In the genomic region with DNA sequence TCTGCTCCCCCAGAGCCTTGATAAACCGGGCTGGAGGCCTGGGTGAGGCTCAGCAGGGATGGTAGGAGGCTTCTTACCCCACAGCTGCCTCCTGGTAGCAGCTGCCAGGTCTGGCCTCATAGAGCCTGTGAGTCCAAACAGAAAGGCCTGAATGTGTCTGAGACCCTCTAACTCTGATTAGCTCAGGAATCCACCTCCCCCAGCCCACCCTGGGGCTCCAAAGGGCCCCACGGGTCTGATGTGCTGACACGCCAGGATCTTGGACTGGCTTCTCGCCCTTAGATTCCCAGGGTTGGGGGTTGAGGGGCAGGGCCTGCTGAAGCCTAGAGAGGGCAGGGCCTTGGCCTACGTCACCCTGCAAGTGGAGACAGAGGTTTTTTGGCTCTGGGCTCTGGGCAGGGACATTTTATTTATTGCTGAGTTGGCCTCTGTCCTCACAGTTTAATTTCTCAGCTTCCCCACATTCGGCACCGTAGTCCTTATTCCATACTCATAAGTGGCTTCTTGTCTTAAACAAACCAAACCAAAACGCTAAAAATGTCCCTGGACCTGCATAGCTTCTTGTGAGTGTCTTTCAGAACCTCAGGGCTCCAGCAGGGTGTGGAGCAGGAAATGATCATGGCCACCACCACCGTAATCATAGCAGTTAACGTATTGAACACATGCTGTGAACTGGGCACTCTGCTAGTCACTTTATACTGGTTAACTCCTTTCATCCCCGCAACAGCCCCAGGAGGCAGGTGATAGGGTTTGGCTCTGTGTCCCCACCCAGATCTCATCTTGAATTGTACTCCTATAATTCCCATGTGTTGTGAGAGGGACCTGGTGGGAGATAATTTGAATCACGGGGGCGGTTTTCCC, we compare ENCODE assay signal across 1 cellular context.
TF ChIP-seq lines count a peak whose summit lies in the region.

No MANE protein-coding gene starts in this region.

TF ChIP-seq in H1, 55 proteins besides CTCF, POLR2A, EP300 and RAD21:
- TF ChIP-seq EZH2 (IDR thresholded peaks at IDR 0.05; ENCODE audit: low read depth, low read length, severe bottlenecking) (no peak), NRF1 (IDR thresholded peaks at IDR 0.05; ENCODE audit: low read depth, low read length) (no peak), RFX5 (IDR thresholded peaks at IDR 0.05; ENCODE audit: borderline replicate concordance, low read depth, low read length) (no peak), SP2 (IDR thresholded peaks at IDR 0.05; ENCODE audit: low read length) (no peak), HDAC6 (IDR thresholded peaks at IDR 0.05; ENCODE audit: low read depth, low read length) (no peak), RBBP5 (IDR thresholded peaks at IDR 0.05; ENCODE audit: borderline replicate concordance, low read depth, low read length) (no peak), CEBPB (IDR thresholded peaks at IDR 0.05; ENCODE audit: low read depth, low read length) (no peak), ASH2L (IDR thresholded peaks at IDR 0.05; ENCODE audit: low read length) (no peak), TBP (IDR thresholded peaks at IDR 0.05; ENCODE audit: low read depth, low read length) (no peak)
- TF ChIP-seq, protein P1, sequence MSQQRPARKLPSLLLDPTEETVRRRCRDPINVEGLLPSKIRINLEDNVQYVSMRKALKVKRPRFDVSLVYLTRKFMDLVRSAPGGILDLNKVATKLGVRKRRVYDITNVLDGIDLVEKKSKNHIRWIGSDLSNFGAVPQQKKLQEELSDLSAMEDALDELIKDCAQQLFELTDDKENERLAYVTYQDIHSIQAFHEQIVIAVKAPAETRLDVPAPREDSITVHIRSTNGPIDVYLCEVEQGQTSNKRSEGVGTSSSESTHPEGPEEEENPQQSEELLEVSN (IDR thresholded peaks at IDR 0.05) = no peak
- TF ChIP-seq, protein P2, sequence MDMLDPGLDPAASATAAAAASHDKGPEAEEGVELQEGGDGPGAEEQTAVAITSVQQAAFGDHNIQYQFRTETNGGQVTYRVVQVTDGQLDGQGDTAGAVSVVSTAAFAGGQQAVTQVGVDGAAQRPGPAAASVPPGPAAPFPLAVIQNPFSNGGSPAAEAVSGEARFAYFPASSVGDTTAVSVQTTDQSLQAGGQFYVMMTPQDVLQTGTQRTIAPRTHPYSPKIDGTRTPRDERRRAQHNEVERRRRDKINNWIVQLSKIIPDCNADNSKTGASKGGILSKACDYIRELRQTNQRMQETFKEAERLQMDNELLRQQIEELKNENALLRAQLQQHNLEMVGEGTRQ (IDR thresholded peaks at IDR 0.05; ENCODE audit: low read length) = no peak
